38 cellular contexts compared by ENCODE assay signal in genomic region chr1:112017183-112017582, GRCh38. TPM values are rescaled to one million over a fixed set of nuclear protein-coding genes. Genes with fewer than 3 reads are reported as not detected.
"Had no signal": no experiment of that assay in that cellular context is flagged by ENCODE, and none has a peak within 500 bp of the region (broad histone marks: within the 10 kb centered on the region; RNA-seq: fewer than 3 reads in every experiment).

No MANE protein-coding gene starts in this region.

- H3K4me3 ChIP-seq: MG63 had no signal

- H3K36me3 ChIP-seq: MG63 had no signal

- DNase-seq: Karpas-422, Kasumi-1, MG63, MM.1S, MV-4-11, NCI-H1048, NCI-H1092, NCI-H1092 treated with DMSO at 0.1 percent for 48 hours, NCI-H1105, NCI-H1105 treated with DMSO at 0.1 percent for 48 hours, NCI-H1417, NCI-H1417 treated with DMSO at 0.1 percent for 48 hours, NCI-H1436, NCI-H1436 treated with DMSO at 0.1 percent for 48 hours, NCI-H146, NCI-H1694, NCI-H1694 treated with DMSO at 0.1 percent for 48 hours, NCI-H187, NCI-H187 treated with DMSO at 0.1 percent for 48 hours, NCI-H1930, NCI-H2029, NCI-H2029 treated with DMSO at 0.1 percent for 48 hours, NCI-H2081, NCI-H2081 treated with DMSO at 0.1 percent for 48 hours, NCI-H2107, NCI-H2171, NCI-H2171 treated with DMSO at 0.1 percent for 48 hours, NCI-H2227 treated with DMSO at 0.1 percent for 48 hours, NCI-H226, NCI-H345, NCI-H446, NCI-H446 treated with DMSO at 0.1 percent for 48 hours, NCI-H510A, NCI-H510A treated with DMSO at 0.1 percent for 48 hours, NCI-H524 had no signal

RNA-seq across cellular contexts. Expression of gene KCND3, which starts 27.7 kb away (rescaled TPM):
- total RNA-seq: LHCN-M2, M059J, MCF 10A had no signal
